8 cellular contexts compared by ENCODE assay signal in genomic region chr1:183023146-183023600, GRCh38. TPM values are rescaled to one million over a fixed set of nuclear protein-coding genes. Genes with fewer than 3 reads are reported as not detected.
A peak's percentile ranks its signal among the peaks of the same experiment; 100 is the strongest.
DNase-seq lines count a peak whose midpoint lies in the region; ATAC-seq and TF ChIP-seq lines count a peak whose summit lies in the region.

LAMC1 (plus strand) TSS chr1:183023420; CDS start chr1:183023717, 297 bp downstream.

- H3K9me3 Mint-ChIP-seq in activated CD8-positive, alpha-beta T cell treated with anti-CD3 and anti-CD28 coated beads, Interleukin-2, amount 10 ng/mL, durations not matched to agents 7 days and 5 days (ENCODE audit: insufficient read depth) = no peaks in the 10 kb centered on the region

- POLR2A ChIA-PET in activated CD8-positive, alpha-beta T cell treated with anti-CD3 and anti-CD28 coated beads, Interleukin-2, amount 10 ng/mL, durations not matched to agents 7 days and 5 days (lab: Charles Lee) = no interaction called here

- TF ChIP-seq POLR2A in erythroblast (IDR thresholded peaks at IDR 0.05; ENCODE audit: low read length) (no peak), thyroid gland (IDR thresholded peaks at IDR 0.05) (peak in 1 of 2 donors; percentile 6)

- 0 to 9% methylated on average over 2 to 5 of the region's 65 CpGs for WGBS in thyroid gland, 2 donors

- H3K27me3 Mint-ChIP-seq in activated CD8-positive, alpha-beta T cell treated with anti-CD3 and anti-CD28 coated beads, Interleukin-2, amount 10 ng/mL, durations not matched to agents 7 days and 5 days (ENCODE audit: low read depth) = peaks cover 59% of the 10 kb centered on the region

- no peaks in the 10 kb centered on the region for H3K36me3 ChIP-seq in thyroid gland

- H3K27ac Mint-ChIP-seq in activated CD8-positive, alpha-beta T cell treated with anti-CD3 and anti-CD28 coated beads, Interleukin-2, amount 10 ng/mL, durations not matched to agents 7 days and 5 days = peak within 1 kb of the TSS; percentile 33

- H3K4me1 Mint-ChIP-seq in activated CD8-positive, alpha-beta T cell treated with anti-CD3 and anti-CD28 coated beads, Interleukin-2, amount 10 ng/mL, durations not matched to agents 7 days and 5 days (ENCODE audit: low read depth) = peaks cover 11% of the 10 kb centered on the region

- ATAC-seq in GM18502 (IDR thresholded peaks at IDR 0.05; ENCODE audit: poor library complexity, unreplicated experiment) (peak; percentile 30), HG02884 (IDR thresholded peaks at IDR 0.05; ENCODE audit: unreplicated experiment) (peak; percentile 15)
- ATAC-seq in activated CD8-positive, alpha-beta T cell treated with anti-CD3 and anti-CD28 coated beads, Interleukin-2, amount 10 ng/mL, durations not matched to agents 7 days and 5 days = peak; percentile 31

- no peaks in the 10 kb centered on the region for H3K9me3 ChIP-seq in thyroid gland

- DNase-seq in AG10803 (ENCODE audit: low read depth) = peak; percentile 82
- peak; percentile 86 for DNase-seq in NCI-H1694 treated with DMSO at 0.1 percent for 48 hours (lab: John Stamatoyannopoulos, UW)
- no peak for DNase-seq in activated CD8-positive, alpha-beta T cell treated with anti-CD3 and anti-CD28 coated beads, Interleukin-2, amount 10 ng/mL, durations not matched to agents 7 days and 5 days
- DNase-seq in erythroblast (lab: John Stamatoyannopoulos, UW) = peak; percentile 64 to 81
- peak; percentile 30 for DNase-seq in midbrain (lab: John Stamatoyannopoulos, UW)
- DNase-seq in thyroid gland = peak; percentile 77 to 78

- H3K4me3 ChIP-seq in AG10803 (ENCODE audit: low read length) = peak within 1 kb of the TSS; percentile 91
- H3K4me3 ChIP-seq in thyroid gland (replicated peaks in 1 of 3) = peak within 1 kb of the TSS; percentile 51 to 83 (median 66)

- H3K4me1 ChIP-seq in thyroid gland = peaks cover 31 to 41% of the 10 kb centered on the region in 2 donors

- peak within 1 kb of the TSS; percentile 100 for H3K27ac ChIP-seq in thyroid gland

- TF ChIP-seq CTCF in AG10803 (conservative IDR thresholded peaks at IDR 0.05; ENCODE audit: low read length) (no peak), thyroid gland (IDR thresholded peaks at IDR 0.05) (no peak)

- peak within 1 kb of the TSS; percentile 62 for H3K4me3 Mint-ChIP-seq in activated CD8-positive, alpha-beta T cell treated with anti-CD3 and anti-CD28 coated beads, Interleukin-2, amount 10 ng/mL, durations not matched to agents 7 days and 5 days

- H3K27me3 ChIP-seq in thyroid gland = no peaks in the 10 kb centered on the region

- intact Hi-C loops in thyroid gland (cut with DNase I) = no loop called here

- no peaks in the 10 kb centered on the region for H3K36me3 Mint-ChIP-seq in activated CD8-positive, alpha-beta T cell treated with anti-CD3 and anti-CD28 coated beads, Interleukin-2, amount 10 ng/mL, durations not matched to agents 7 days and 5 days (ENCODE audit: low read depth)

- CTCF ChIA-PET in activated CD8-positive, alpha-beta T cell treated with anti-CD3 and anti-CD28 coated beads, Interleukin-2, amount 10 ng/mL, durations not matched to agents 7 days and 5 days (lab: Charles Lee) = no interaction called here

RNA-seq across cellular contexts. Expression of gene LAMC1, which starts in this region (rescaled TPM):
- total RNA-seq in activated CD8-positive, alpha-beta T cell treated with anti-CD3 and anti-CD28 coated beads, Interleukin-2, amount 10 ng/mL, durations not matched to agents 7 days and 5 days = not detected
- 100 to 1,000 TPM; 150 to 213 (median 174) TPM for total RNA-seq in thyroid gland

Comparison
In these comparisons a context has a peak if more than half of its experiments do, and no peak if none do; other contexts are left out.
1. RNA of gene LAMC1 (total RNA-seq): 150 to 213 TPM in thyroid gland; not detected in activated CD8-positive, alpha-beta T cell treated with anti-CD3 and anti-CD28 coated beads, Interleukin-2, amount 10 ng/mL, durations not matched to agents 7 days and 5 days; every median in the first group is over 100 times any median in the second.
2. Peak in ATAC-seq in activated CD8-positive, alpha-beta T cell treated with anti-CD3 and anti-CD28 coated beads, Interleukin-2, amount 10 ng/mL, durations not matched to agents 7 days and 5 days; RNA of the gene not detected or under 1 TPM.
3. Peak in every context shown above with its lines, with median percentiles within 50 percentile points of each other: ATAC-seq.